11 cellular contexts compared by ENCODE assay signal in genomic region chr21:42047821-42048613, GRCh38. TPM values are rescaled to one million over a fixed set of nuclear protein-coding genes. Genes with fewer than 3 reads are reported as not detected.
DNase-seq lines count a peak whose midpoint lies in the region; ATAC-seq lines count a peak whose summit lies in the region.
"Had no signal": no experiment of that assay in that cellular context is flagged by ENCODE, and none has a peak within 500 bp of the region (broad histone marks: within the 10 kb centered on the region; RNA-seq: fewer than 3 reads in every experiment).

No MANE protein-coding gene starts in this region.

- no peak overlapping the region for H3K4me3 Mint-ChIP-seq in T-helper 2 cell treated with Interferon-gamma antibody and Interleukin-4, amounts not matched to agents 5 μg/mL and 100 μg/mL, for 36 hours
- H3K4me3 Mint-ChIP-seq: neural crest cell; stimulated activated naive CD8-positive, alpha-beta T cell treated with anti-CD3 and anti-CD28 coated beads, Interleukin-15, Interleukin-2, amounts not matched to agents 100 ng/mL and 50 ng/mL, for 24 hours had no signal

- peak; percentile 82 to 92 for ATAC-seq in left cardiac atrium
- ATAC-seq in GM21825 (IDR thresholded peaks at IDR 0.05; ENCODE audit: unreplicated experiment), result no peak
- ATAC-seq in activated CD4-positive, CD25-positive, alpha-beta regulatory T cell treated with anti-CD3 and anti-CD28 coated beads, Interleukin-2, amount 50 U/mL, for 24 hours, result no peak

- H3K27me3 ChIP-seq in skeletal muscle tissue (ENCODE audit: control insufficient read depth in 3 of 3, insufficient read depth in 3 of 3, low read length in 3 of 3), result no peaks in the 10 kb centered on the region

- H3K9ac ChIP-seq in skeletal muscle tissue (ENCODE audit: low read depth in 1 of 3, low read length in 3 of 3), result no peak overlapping the region

- no peaks in the 10 kb centered on the region for H3K36me3 Mint-ChIP-seq in T-helper 2 cell treated with Interferon-gamma antibody and Interleukin-4, amounts not matched to agents 5 μg/mL and 100 μg/mL, for 36 hours (ENCODE audit: low read depth)

- peaks cover 5% of the 10 kb centered on the region for H3K27me3 Mint-ChIP-seq in T-helper 2 cell treated with Interferon-gamma antibody and Interleukin-4, amounts not matched to agents 5 μg/mL and 100 μg/mL, for 36 hours (ENCODE audit: low read depth)
- H3K27me3 Mint-ChIP-seq: stimulated activated naive CD8-positive, alpha-beta T cell treated with anti-CD3 and anti-CD28 coated beads, Interleukin-15, Interleukin-2, amounts not matched to agents 100 ng/mL and 50 ng/mL, for 24 hours had no signal

- peaks cover 6% of the 10 kb centered on the region for H3K4me1 Mint-ChIP-seq in T-helper 2 cell treated with Interferon-gamma antibody and Interleukin-4, amounts not matched to agents 5 μg/mL and 100 μg/mL, for 36 hours (ENCODE audit: low read depth)
- H3K4me1 Mint-ChIP-seq: neural crest cell had no signal

- DNase-seq in GM04503 (ENCODE audit: low read depth), result peak; percentile 93
- DNase-seq in UCSD-AML1 (lab: John Stamatoyannopoulos, UW; ENCODE audit: unreplicated experiment), result peak; percentile 33
- peak; percentile 75 for DNase-seq in left cardiac atrium
- no peak for DNase-seq in T-helper 2 cell treated with Interferon-gamma antibody and Interleukin-4, amounts not matched to agents 5 μg/mL and 100 μg/mL, for 36 hours (ENCODE audit: low spot score)
- DNase-seq in NCI-H510A (lab: John Stamatoyannopoulos, UW), result no peak
- DNase-seq: GDM1 had no signal

- H3K4me3 ChIP-seq in skeletal muscle tissue (ENCODE audit: low read length in 3 of 3), result no peak overlapping the region

- no peaks in the 10 kb centered on the region for H3K9me3 Mint-ChIP-seq in T-helper 2 cell treated with Interferon-gamma antibody and Interleukin-4, amounts not matched to agents 5 μg/mL and 100 μg/mL, for 36 hours
- H3K9me3 Mint-ChIP-seq: stimulated activated naive CD8-positive, alpha-beta T cell treated with anti-CD3 and anti-CD28 coated beads, Interleukin-15, Interleukin-2, amounts not matched to agents 100 ng/mL and 50 ng/mL, for 24 hours had no signal

- H3K27ac ChIP-seq in skeletal muscle tissue (ENCODE audit: low read depth, low read length), result peak overlapping the region; percentile 51

- H3K9me3 ChIP-seq in skeletal muscle tissue (ENCODE audit: control insufficient read depth in 3 of 3, low read length in 3 of 3), result no peaks in the 10 kb centered on the region

- intact Hi-C loops in left cardiac atrium (cut with DNase I), result no loop called here

- H3K27ac Mint-ChIP-seq in T-helper 2 cell treated with Interferon-gamma antibody and Interleukin-4, amounts not matched to agents 5 μg/mL and 100 μg/mL, for 36 hours, result no peak overlapping the region
- H3K27ac Mint-ChIP-seq: stimulated activated naive CD8-positive, alpha-beta T cell treated with anti-CD3 and anti-CD28 coated beads, Interleukin-15, Interleukin-2, amounts not matched to agents 100 ng/mL and 50 ng/mL, for 24 hours had no signal

- H3K4me1 ChIP-seq in skeletal muscle tissue (ENCODE audit: control insufficient read depth in 3 of 3, insufficient read depth in 3 of 3, low read length in 3 of 3), result peaks cover 5 to 9% (median 8%) of the 10 kb centered on the region in 3 donors

- H3K36me3 ChIP-seq in skeletal muscle tissue (ENCODE audit: control insufficient read depth in 3 of 3, insufficient read depth in 3 of 3, low read length in 3 of 3), result no peaks in the 10 kb centered on the region

RNA-seq across cellular contexts. Expression of gene UMODL1, which starts 23.1 kb away (rescaled TPM):
- total RNA-seq in left cardiac atrium (not detected), skeletal muscle tissue (not detected)
- total RNA-seq: neural crest cell had no signal

RNA-seq across cellular contexts. Expression of gene ZBTB21, which starts 37.9 kb away (rescaled TPM):
- total RNA-seq in left cardiac atrium (10 to 100 TPM in 1 of 2 donors, 1 to 10 TPM in 1; 5.7 to 14.7 TPM), skeletal muscle tissue (3.7 TPM)

Comparison
In these comparisons a context has a peak if more than half of its experiments do, and no peak if none do; other contexts are left out.
1. DNase-seq: peak in GM04503 (single experiment), UCSD-AML1 (single experiment) and left cardiac atrium (single experiment); none in T-helper 2 cell treated with Interferon-gamma antibody and Interleukin-4, amounts not matched to agents 5 μg/mL and 100 μg/mL, for 36 hours (single experiment) and NCI-H510A (single experiment).
2. ATAC-seq: peak in left cardiac atrium (2 of 2); none in GM21825 (single experiment) and activated CD4-positive, CD25-positive, alpha-beta regulatory T cell treated with anti-CD3 and anti-CD28 coated beads, Interleukin-2, amount 50 U/mL, for 24 hours (0 of 2).